Comparison of ENCODE assay signal across 2 cellular contexts in genomic region chr19:48506138-48506733, GRCh38.
TF ChIP-seq lines count a peak whose summit lies in the region.

No MANE protein-coding gene starts in this region.

TF ChIP-seq in WTC11, 78 proteins besides CTCF, POLR2A, EP300 and RAD21:
- TF ChIP-seq ELF4 (CRISPR knock-in tag; IDR thresholded peaks at IDR 0.05; ENCODE audit: low read depth) (no peak), PREB (CRISPR knock-in tag; IDR thresholded peaks at IDR 0.05; ENCODE audit: borderline replicate concordance) (no peak), NR1H2 (CRISPR knock-in tag; IDR thresholded peaks at IDR 0.05) (no peak), ZNF121 (CRISPR knock-in tag; IDR thresholded peaks at IDR 0.05) (no peak), ATF1 (CRISPR knock-in tag; IDR thresholded peaks at IDR 0.05) (no peak), TP53 (CRISPR knock-in tag; IDR thresholded peaks at IDR 0.05) (no peak), E2F5 (CRISPR knock-in tag; IDR thresholded peaks at IDR 0.05) (no peak), ZNF263 (CRISPR knock-in tag; IDR thresholded peaks at IDR 0.05; ENCODE audit: low read depth) (no peak), AFF4 (CRISPR knock-in tag; IDR thresholded peaks at IDR 0.05; ENCODE audit: borderline replicate concordance) (no peak), CREB1 (CRISPR knock-in tag; IDR thresholded peaks at IDR 0.05) (no peak), TCF7 (CRISPR knock-in tag; IDR thresholded peaks at IDR 0.05; ENCODE audit: low read depth) (no peak), STAT6 (CRISPR knock-in tag; conservative IDR thresholded peaks at IDR 0.05; ENCODE audit: low read depth) (no peak), HMGA2 (CRISPR knock-in tag; IDR thresholded peaks at IDR 0.05) (no peak), E2F1 (CRISPR knock-in tag; IDR thresholded peaks at IDR 0.05) (no peak), ETV6 (CRISPR knock-in tag; IDR thresholded peaks at IDR 0.05) (no peak)
- TF ChIP-seq, protein P1, sequence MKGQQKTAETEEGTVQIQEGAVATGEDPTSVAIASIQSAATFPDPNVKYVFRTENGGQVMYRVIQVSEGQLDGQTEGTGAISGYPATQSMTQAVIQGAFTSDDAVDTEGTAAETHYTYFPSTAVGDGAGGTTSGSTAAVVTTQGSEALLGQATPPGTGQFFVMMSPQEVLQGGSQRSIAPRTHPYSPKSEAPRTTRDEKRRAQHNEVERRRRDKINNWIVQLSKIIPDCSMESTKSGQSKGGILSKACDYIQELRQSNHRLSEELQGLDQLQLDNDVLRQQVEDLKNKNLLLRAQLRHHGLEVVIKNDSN (CRISPR knock-in tag; IDR thresholded peaks at IDR 0.05) = no peak
TF ChIP-seq in WTC11: peak in this region for 0.

TF ChIP-seq in HepG2, 621 proteins besides CTCF, POLR2A, EP300 and RAD21:
- 0 out of 2 replicates have a peak, but pooled peaks have one; percentile 25 for TF ChIP-seq SOX5 (CRISPR knock-in tag; IDR thresholded peaks at IDR 0.05; ENCODE audit: borderline replicate concordance)
- TF ChIP-seq ZNF333 (CRISPR knock-in tag; IDR thresholded peaks at IDR 0.05; ENCODE audit: borderline replicate concordance) = no peak
- TF ChIP-seq GABPA (IDR thresholded peaks at IDR 0.05; ENCODE audit: low read depth, low read length) = no peak
- no peak for TF ChIP-seq GABPA (CRISPR knock-in tag; IDR thresholded peaks at IDR 0.05; ENCODE audit: low read depth)
- TF ChIP-seq ZNF343 (CRISPR knock-in tag; IDR thresholded peaks at IDR 0.05) = no peak
- no peak for TF ChIP-seq SKI (IDR thresholded peaks at IDR 0.05; ENCODE audit: partially characterized antibody)
- no peak for TF ChIP-seq ZNF432 (CRISPR knock-in tag; IDR thresholded peaks at IDR 0.05; ENCODE audit: borderline replicate concordance)
- TF ChIP-seq ZNF770 (CRISPR knock-in tag; IDR thresholded peaks at IDR 0.05) = peak; percentile 89
- TF ChIP-seq STAG1 (CRISPR knock-in tag; IDR thresholded peaks at IDR 0.05) = peak; percentile 86
- no peak for TF ChIP-seq ZNF451 (CRISPR knock-in tag; IDR thresholded peaks at IDR 0.05)
- 0 out of 2 replicates have a peak, but pooled peaks have one; percentile 19 for TF ChIP-seq FOXA3 (CRISPR knock-in tag; IDR thresholded peaks at IDR 0.05)
- no peak for TF ChIP-seq DPF2 (CRISPR knock-in tag; IDR thresholded peaks at IDR 0.05; ENCODE audit: borderline replicate concordance, low read depth)
- TF ChIP-seq, protein P2, sequence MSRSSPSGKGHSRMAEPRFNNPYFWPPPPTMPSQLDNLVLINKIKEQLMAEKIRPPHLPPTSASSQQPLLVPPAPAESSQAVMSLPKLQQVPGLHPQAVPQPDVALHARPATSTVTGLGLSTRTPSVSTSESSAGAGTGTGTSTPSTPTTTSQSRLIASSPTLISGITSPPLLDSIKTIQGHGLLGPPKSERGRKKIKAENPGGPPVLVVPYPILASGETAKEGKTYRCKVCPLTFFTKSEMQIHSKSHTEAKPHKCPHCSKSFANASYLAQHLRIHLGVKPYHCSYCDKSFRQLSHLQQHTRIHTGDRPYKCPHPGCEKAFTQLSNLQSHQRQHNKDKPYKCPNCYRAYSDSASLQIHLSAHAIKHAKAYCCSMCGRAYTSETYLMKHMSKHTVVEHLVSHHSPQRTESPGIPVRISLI (CRISPR knock-in tag; IDR thresholded peaks at IDR 0.05; ENCODE audit: borderline replicate concordance) = peak; percentile 88
- TF ChIP-seq TAF15 (IDR thresholded peaks at IDR 0.05; ENCODE audit: low read depth, low read length, poor library complexity, severe bottlenecking) = no peak
- no peak for TF ChIP-seq PRMT3 (CRISPR knock-in tag; IDR thresholded peaks at IDR 0.05; ENCODE audit: borderline replicate concordance, low read depth)
- no peak for TF ChIP-seq DMTF1 (CRISPR knock-in tag; IDR thresholded peaks at IDR 0.05)
- peak; percentile 84 for TF ChIP-seq SMC3 (IDR thresholded peaks at IDR 0.05; ENCODE audit: low read length)
- TF ChIP-seq, protein P3, sequence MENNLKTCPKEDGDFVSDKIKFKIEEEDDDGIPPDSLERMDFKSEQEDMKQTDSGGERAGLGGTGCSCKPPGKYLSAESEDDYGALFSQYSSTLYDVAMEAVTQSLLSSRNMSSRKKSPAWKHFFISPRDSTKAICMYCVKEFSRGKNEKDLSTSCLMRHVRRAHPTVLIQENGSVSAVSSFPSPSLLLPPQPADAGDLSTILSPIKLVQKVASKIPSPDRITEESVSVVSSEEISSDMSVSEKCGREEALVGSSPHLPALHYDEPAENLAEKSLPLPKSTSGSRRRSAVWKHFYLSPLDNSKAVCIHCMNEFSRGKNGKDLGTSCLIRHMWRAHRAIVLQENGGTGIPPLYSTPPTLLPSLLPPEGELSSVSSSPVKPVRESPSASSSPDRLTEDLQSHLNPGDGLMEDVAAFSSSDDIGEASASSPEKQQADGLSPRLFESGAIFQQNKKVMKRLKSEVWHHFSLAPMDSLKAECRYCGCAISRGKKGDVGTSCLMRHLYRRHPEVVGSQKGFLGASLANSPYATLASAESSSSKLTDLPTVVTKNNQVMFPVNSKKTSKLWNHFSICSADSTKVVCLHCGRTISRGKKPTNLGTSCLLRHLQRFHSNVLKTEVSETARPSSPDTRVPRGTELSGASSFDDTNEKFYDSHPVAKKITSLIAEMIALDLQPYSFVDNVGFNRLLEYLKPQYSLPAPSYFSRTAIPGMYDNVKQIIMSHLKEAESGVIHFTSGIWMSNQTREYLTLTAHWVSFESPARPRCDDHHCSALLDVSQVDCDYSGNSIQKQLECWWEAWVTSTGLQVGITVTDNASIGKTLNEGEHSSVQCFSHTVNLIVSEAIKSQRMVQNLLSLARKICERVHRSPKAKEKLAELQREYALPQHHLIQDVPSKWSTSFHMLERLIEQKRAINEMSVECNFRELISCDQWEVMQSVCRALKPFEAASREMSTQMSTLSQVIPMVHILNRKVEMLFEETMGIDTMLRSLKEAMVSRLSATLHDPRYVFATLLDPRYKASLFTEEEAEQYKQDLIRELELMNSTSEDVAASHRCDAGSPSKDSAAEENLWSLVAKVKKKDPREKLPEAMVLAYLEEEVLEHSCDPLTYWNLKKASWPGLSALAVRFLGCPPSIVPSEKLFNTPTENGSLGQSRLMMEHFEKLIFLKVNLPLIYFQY (CRISPR knock-in tag; IDR thresholded peaks at IDR 0.05; ENCODE audit: borderline replicate concordance) = no peak
- TF ChIP-seq GABPB1 (CRISPR knock-in tag; IDR thresholded peaks at IDR 0.05) = no peak
- TF ChIP-seq SRF (IDR thresholded peaks at IDR 0.05; ENCODE audit: low read depth, low read length) = no peak
- TF ChIP-seq PAX8 (CRISPR knock-in tag; IDR thresholded peaks at IDR 0.05; ENCODE audit: borderline replicate concordance) = no peak
- no peak for TF ChIP-seq ISX (CRISPR knock-in tag; conservative IDR thresholded peaks at IDR 0.05)
- no peak for TF ChIP-seq CEBPZ (IDR thresholded peaks at IDR 0.05; ENCODE audit: low read length)
- TF ChIP-seq THAP11 (CRISPR knock-in tag; IDR thresholded peaks at IDR 0.05) = peak; percentile 36; the same call in 1 of the 2 replicates
- TF ChIP-seq ZMYM3 (CRISPR knock-in tag; IDR thresholded peaks at IDR 0.05) = peak; percentile 44; the same call in 1 of the 2 replicates
- TF ChIP-seq ZBTB7A (CRISPR knock-in tag; IDR thresholded peaks at IDR 0.05) = no peak
- TF ChIP-seq, protein P4, sequence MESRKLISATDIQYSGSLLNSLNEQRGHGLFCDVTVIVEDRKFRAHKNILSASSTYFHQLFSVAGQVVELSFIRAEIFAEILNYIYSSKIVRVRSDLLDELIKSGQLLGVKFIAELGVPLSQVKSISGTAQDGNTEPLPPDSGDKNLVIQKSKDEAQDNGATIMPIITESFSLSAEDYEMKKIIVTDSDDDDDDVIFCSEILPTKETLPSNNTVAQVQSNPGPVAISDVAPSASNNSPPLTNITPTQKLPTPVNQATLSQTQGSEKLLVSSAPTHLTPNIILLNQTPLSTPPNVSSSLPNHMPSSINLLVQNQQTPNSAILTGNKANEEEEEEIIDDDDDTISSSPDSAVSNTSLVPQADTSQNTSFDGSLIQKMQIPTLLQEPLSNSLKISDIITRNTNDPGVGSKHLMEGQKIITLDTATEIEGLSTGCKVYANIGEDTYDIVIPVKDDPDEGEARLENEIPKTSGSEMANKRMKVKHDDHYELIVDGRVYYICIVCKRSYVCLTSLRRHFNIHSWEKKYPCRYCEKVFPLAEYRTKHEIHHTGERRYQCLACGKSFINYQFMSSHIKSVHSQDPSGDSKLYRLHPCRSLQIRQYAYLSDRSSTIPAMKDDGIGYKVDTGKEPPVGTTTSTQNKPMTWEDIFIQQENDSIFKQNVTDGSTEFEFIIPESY (CRISPR knock-in tag; IDR thresholded peaks at IDR 0.05) = 0 out of 2 replicates have a peak, but pooled peaks have one; percentile 5
- no peak for TF ChIP-seq TAF1 (CRISPR knock-in tag; IDR thresholded peaks at IDR 0.05)
- TF ChIP-seq SNRNP70 (IDR thresholded peaks at IDR 0.05; ENCODE audit: low read depth, low read length) = no peak
- TF ChIP-seq PREB (CRISPR knock-in tag; IDR thresholded peaks at IDR 0.05) = no peak
- TF ChIP-seq ZNF235 (CRISPR knock-in tag; IDR thresholded peaks at IDR 0.05; ENCODE audit: borderline replicate concordance) = no peak
- no peak for TF ChIP-seq GFI1 (CRISPR knock-in tag; IDR thresholded peaks at IDR 0.05; ENCODE audit: borderline replicate concordance)
